ENCODE assay signal across 15 cellular contexts in genomic region chr5:168575391-168576372, GRCh38. TPM values are rescaled to one million over a fixed set of nuclear protein-coding genes. Genes with fewer than 3 reads are reported as not detected.
DNase-seq lines count a peak whose midpoint lies in the region; ATAC-seq and TF ChIP-seq lines count a peak whose summit lies in the region.
"Had no signal": no experiment of that assay in that cellular context is flagged by ENCODE, and none has a peak within 500 bp of the region (broad histone marks: within the 10 kb centered on the region; RNA-seq: fewer than 3 reads in every experiment).

No MANE protein-coding gene starts in this region.

- POLR2A ChIA-PET in Caco-2 (lab: Charles Lee): interaction anchor here (0.6 kb wide), 1 partner anchor 169 kb away, joined by 3 read pairs; no protein-coding TSS in a partner anchor

- 59 to 68% (median 63%) methylated on average over 7 of the region's 7 CpGs for WGBS in adrenal gland, 4 donors

- H3K36me3 ChIP-seq in Caco-2 (ENCODE audit: control insufficient read depth, insufficient read depth, low read length) (no peaks in the 10 kb centered on the region; the same call in 1 of the 2 replicates), HUES6 (ENCODE audit: control insufficient read depth, insufficient read depth, low read length) (peaks cover 13% of the 10 kb centered on the region; the same call in 1 of the 2 replicates), adrenal gland (replicated peaks in 1 of 2) (no peaks in the 10 kb centered on the region)
- H3K36me3 ChIP-seq: ascending aorta had no signal

- H3K4me3 ChIP-seq in Caco-2 (ENCODE audit: low read depth, low read length): no peak overlapping the region
- 0 out of 2 replicates have a peak overlapping the region, but pooled peaks have one; percentile 27 for H3K4me3 ChIP-seq in HUES6 (ENCODE audit: low read depth, low read length)
- no peak overlapping the region for H3K4me3 ChIP-seq in adrenal gland
- H3K4me3 ChIP-seq: ascending aorta, SK-N-MC had no signal

- BruUV-seq in Caco-2 (replicated peaks; lab: Mats Ljungman, UMichigan): no TSS peak

- no peak overlapping the region for H3K4me3 Mint-ChIP-seq in Caco-2 (ENCODE audit: unreplicated experiment)
- H3K4me3 Mint-ChIP-seq in natural killer cell treated with Interleukin-12 subunit alpha and Interleukin-12 subunit beta and Interleukin-15 and Interleukin-18, amount 100 ng/mL, for 72 hours: peak overlapping the region; percentile 9

- peaks cover 19% of the 10 kb centered on the region for H3K4me1 Mint-ChIP-seq in Caco-2 (ENCODE audit: low read depth, unreplicated experiment)
- H3K4me1 Mint-ChIP-seq in natural killer cell treated with Interleukin-12 subunit alpha and Interleukin-12 subunit beta and Interleukin-15 and Interleukin-18, amount 100 ng/mL, for 72 hours (ENCODE audit: low read depth in 2 of 2): peaks cover 35 to 53% of the 10 kb centered on the region in 2 donors

- H3K4me1 ChIP-seq in Caco-2: 0 out of 2 replicates have a peak, but pooled peaks cover 4% of the 10 kb centered on the region
- H3K4me1 ChIP-seq in HUES6 (ENCODE audit: control insufficient read depth, insufficient read depth, low read length): peaks cover 19% of the 10 kb centered on the region
- H3K4me1 ChIP-seq in adrenal gland (replicated peaks in 1 of 2): peaks cover 23 to 57% of the 10 kb centered on the region in 2 donors

- TF ChIP-seq CTCF in Caco-2 (IDR thresholded peaks at IDR 0.05; ENCODE audit: insufficient read depth in 1 of 2, low read depth in 1 of 2, low read length in 1 of 2, severe bottlenecking in 1 of 2, unreplicated experiment in 1 of 2): no peak
- TF ChIP-seq CTCF in adrenal gland (IDR thresholded peaks at IDR 0.05): no peak

- H3K9me3 Mint-ChIP-seq in Caco-2 (ENCODE audit: unreplicated experiment): no peaks in the 10 kb centered on the region
- H3K9me3 Mint-ChIP-seq in natural killer cell treated with Interleukin-12 subunit alpha and Interleukin-12 subunit beta and Interleukin-15 and Interleukin-18, amount 100 ng/mL, for 72 hours: no peaks in the 10 kb centered on the region

- DNase-seq in Caco-2 (no peak), adrenal gland (no peak), germinal center (ENCODE audit: low spot score) (no peak)
- no peak for DNase-seq in natural killer cell treated with Interleukin-12 subunit alpha and Interleukin-12 subunit beta and Interleukin-15 and Interleukin-18, amount 100 ng/mL, for 72 hours (ENCODE audit: low spot score)
- no peak for DNase-seq in stimulated activated CD4-positive, alpha-beta T cell treated with anti-CD3 and anti-CD28 coated beads, Interleukin-12 subunit alpha, Interleukin-12 subunit beta, amount 100 ng/mL, for 4 hours
- DNase-seq: BE2C; effector memory CD4-positive, alpha-beta T cell; KBM-7; NCI-H1930; NCI-H774; stimulated activated CD4-positive, alpha-beta T cell treated with anti-CD3 and anti-CD28 coated beads, Interleukin-2, amount 100 ng/mL, for 48 hours had no signal

- H3K9me3 ChIP-seq in Caco-2 (no peaks in the 10 kb centered on the region), HUES6 (ENCODE audit: control insufficient read depth, insufficient read depth, low read depth, low read length) (no peaks in the 10 kb centered on the region; the same call in 1 of the 2 replicates), adrenal gland (replicated peaks in 1 of 3) (no peaks in the 10 kb centered on the region)
- H3K9me3 ChIP-seq: ascending aorta, BE2C had no signal

- H3K36me3 Mint-ChIP-seq in Caco-2 (ENCODE audit: insufficient read depth, unreplicated experiment): peaks cover 46% of the 10 kb centered on the region
- no peaks in the 10 kb centered on the region for H3K36me3 Mint-ChIP-seq in natural killer cell treated with Interleukin-12 subunit alpha and Interleukin-12 subunit beta and Interleukin-15 and Interleukin-18, amount 100 ng/mL, for 72 hours

- H3K9ac ChIP-seq in HUES6 (ENCODE audit: low read length): no peak overlapping the region

- CTCF ChIA-PET in Caco-2 (lab: Charles Lee): no interaction called here

- H3K27ac Mint-ChIP-seq in Caco-2 (ENCODE audit: unreplicated experiment): peak overlapping the region; percentile 12
- H3K27ac Mint-ChIP-seq in natural killer cell treated with Interleukin-12 subunit alpha and Interleukin-12 subunit beta and Interleukin-15 and Interleukin-18, amount 100 ng/mL, for 72 hours: peak overlapping the region; percentile 39 to 71

- H3K27me3 ChIP-seq in Caco-2 (replicated peaks; ENCODE audit: control insufficient read depth, insufficient read depth, low read length) (no peaks in the 10 kb centered on the region), HUES6 (ENCODE audit: control insufficient read depth, insufficient read depth, low read length) (no peaks in the 10 kb centered on the region), adrenal gland (no peaks in the 10 kb centered on the region)
- H3K27me3 ChIP-seq: ascending aorta, BE2C had no signal

- no peak overlapping the region for H3K27ac ChIP-seq in HUES6 (ENCODE audit: low read depth, low read length)
- peak overlapping the region in 3 of 5 donors; percentile 13 to 35 (median 14) for H3K27ac ChIP-seq in adrenal gland
- H3K27ac ChIP-seq: ascending aorta, SK-N-MC had no signal

- no peaks in the 10 kb centered on the region for H3K27me3 Mint-ChIP-seq in Caco-2 (ENCODE audit: insufficient read depth, unreplicated experiment)
- H3K27me3 Mint-ChIP-seq in natural killer cell treated with Interleukin-12 subunit alpha and Interleukin-12 subunit beta and Interleukin-15 and Interleukin-18, amount 100 ng/mL, for 72 hours: no peaks in the 10 kb centered on the region

- ATAC-seq in natural killer cell treated with Interleukin-12 subunit alpha and Interleukin-12 subunit beta and Interleukin-15 and Interleukin-18, amount 100 ng/mL, for 72 hours: no peak
- ATAC-seq in GM19035 (IDR thresholded peaks at IDR 0.05; ENCODE audit: unreplicated experiment): no peak

- intact Hi-C loops in Caco-2 (cut with micrococcal nuclease; ENCODE audit: unreplicated experiment): loop anchor here (10.0 kb wide), 1 partner anchor 301 kb away; no protein-coding TSS in a partner anchor
- intact Hi-C loops in adrenal gland (cut with DNase I): no loop called here

- TF ChIP-seq POLR2A in adrenal gland (IDR thresholded peaks at IDR 0.05): no peak

RNA-seq across cellular contexts. Expression of gene PANK3, which starts 3.5 kb away (rescaled TPM):
- total RNA-seq in Caco-2 (2022) (99.6 and 104 TPM in 2 replicates), adrenal gland (100 to 1,000 TPM in 2 of 8 donors, 10 to 100 TPM in 6; 27.8 to 130 (median 68.5) TPM)
- 10 to 100 TPM in 1 of 3 donors, 1 to 10 TPM in 2; 5.2 to 53.0 (median 6.0) TPM for polyA plus RNA-seq in adrenal gland
- 10 to 100 TPM; 71.1 to 75.2 TPM for total RNA-seq in natural killer cell treated with Interleukin-12 subunit alpha and Interleukin-12 subunit beta and Interleukin-15 and Interleukin-18, amount 100 ng/mL, for 72 hours

RNA-seq across cellular contexts. Expression of gene FBLL1, which starts 46.6 kb away (rescaled TPM):
- total RNA-seq in Caco-2 (2022) (not detected in 2 replicates), adrenal gland (1 to 10 TPM in 3 of 8 donors, under 1 TPM in 4, not detected in 1; 0.31 to 4.0 (median 0.75) TPM)
- polyA plus RNA-seq in adrenal gland: 1 to 10 TPM in 2 of 3 donors, under 1 TPM in 1; 0.40 to 3.1 (median 2.1) TPM
- total RNA-seq in natural killer cell treated with Interleukin-12 subunit alpha and Interleukin-12 subunit beta and Interleukin-15 and Interleukin-18, amount 100 ng/mL, for 72 hours: under 1 TPM; 0.24 to 0.28 TPM
- total RNA-seq: ascending aorta had no signal
